8 cellular contexts compared by ENCODE assay signal in genomic region chr12:55931780-55932545, GRCh38. TPM values are rescaled to one million over a fixed set of nuclear protein-coding genes. Genes with fewer than 3 reads are reported as not detected.
DNase-seq lines count a peak whose midpoint lies in the region; ATAC-seq and TF ChIP-seq lines count a peak whose summit lies in the region.

No MANE protein-coding gene starts in this region.

- no peaks in the 10 kb centered on the region for H3K9me3 ChIP-seq in SU-DHL-6 (ENCODE audit: insufficient read depth, low read length)

- DNase-seq in GM13977 (ENCODE audit: low spot score): peak; percentile 72
- peak; percentile 68 to 77 for DNase-seq in left colon
- DNase-seq in stimulated activated CD8-positive, alpha-beta memory T cell treated with anti-CD3 and anti-CD28 coated beads, Interleukin-4, amount 100 ng/mL, for 48 hours: peak; percentile 57
- DNase-seq in NCI-H1436 treated with DMSO at 0.1 percent for 48 hours (lab: John Stamatoyannopoulos, UW): no peak

- H3K9me2 ChIP-seq in SU-DHL-6 (replicated peaks; ENCODE audit: insufficient read depth, low read length): no peaks in the 10 kb centered on the region

- ATAC-seq in left colon (peak; percentile 39), GM19397 (IDR thresholded peaks at IDR 0.05; ENCODE audit: unreplicated experiment) (no peak)

- intact Hi-C loops in left colon (cut with DNase I, micrococcal nuclease): loop anchor here in 1 of 2 donors (5.0 kb wide), 1 partner anchor 40 kb away; the partner anchor contains the start of gene RAB5B

- H3K79me2 ChIP-seq in ACC112 (ENCODE audit: control insufficient read depth, insufficient read depth, low read length, unreplicated experiment) (peaks cover 26% of the 10 kb centered on the region), SU-DHL-6 (ENCODE audit: insufficient read depth, low read length) (peaks cover 15% of the 10 kb centered on the region; the same call in 1 of the 2 replicates)

- peaks cover 3% of the 10 kb centered on the region; the same call in 1 of the 2 replicates for H3K36me3 ChIP-seq in ACC112 (ENCODE audit: insufficient read depth, low read length)
- no peaks in the 10 kb centered on the region for H3K36me3 ChIP-seq in SU-DHL-6 (ENCODE audit: low read length)

- H3K27ac ChIP-seq in ACC112 (ENCODE audit: low read depth, low read length) (peak overlapping the region; percentile 65), SU-DHL-6 (ENCODE audit: low read depth, low read length) (peak overlapping the region; percentile 100), cingulate gyrus (ENCODE audit: low read depth, low read length) (peak overlapping the region; percentile 65)

- H3F3A ChIP-seq in SU-DHL-6 (ENCODE audit: insufficient read depth): peaks cover 46% of the 10 kb centered on the region

- in situ Hi-C loops in GM13977 (cut with MboI; ENCODE audit: low pct_unique_long_range_greater_than_20kb, low sequenced_read_pairs, unreplicated experiment): no loop called here

- H3K4me2 ChIP-seq in SU-DHL-6 (ENCODE audit: low read depth, low read length, poor library complexity, severe bottlenecking): peak overlapping the region; percentile 86

- H3K4me3 ChIP-seq in ACC112 (ENCODE audit: low read depth, low read length) (peak overlapping the region; percentile 93), SU-DHL-6 (ENCODE audit: insufficient read depth, low read length, poor library complexity, severe bottlenecking) (peak overlapping the region; percentile 72)

- peak overlapping the region; percentile 91 for H3K9ac ChIP-seq in SU-DHL-6 (ENCODE audit: low read length)

- peaks cover 49% of the 10 kb centered on the region for H3K4me1 ChIP-seq in ACC112 (ENCODE audit: control insufficient read depth, insufficient read depth, low read length, unreplicated experiment)

- H3K27me3 ChIP-seq in ACC112 (ENCODE audit: insufficient read depth, low read length) (no peaks in the 10 kb centered on the region), SU-DHL-6 (ENCODE audit: low read length) (no peaks in the 10 kb centered on the region)

- H2AFZ ChIP-seq in ACC112 (ENCODE audit: low read length, unreplicated experiment): peak overlapping the region; percentile 79
- H2AFZ ChIP-seq in SU-DHL-6 (ENCODE audit: low read depth, low read length, severe bottlenecking): peak overlapping the region; percentile 34

- TF ChIP-seq CTCF in GM13977 (IDR thresholded peaks at IDR 0.05; ENCODE audit: extremely low read depth, insufficient read depth, missing control alignments): no peak
- no peak for TF ChIP-seq CTCF in SU-DHL-6 (IDR thresholded peaks at IDR 0.05; ENCODE audit: insufficient read depth, low read length, poor library complexity, severe bottlenecking)

- no peaks in the 10 kb centered on the region for H4K20me1 ChIP-seq in SU-DHL-6 (ENCODE audit: low read depth, low read length)

RNA-seq across cellular contexts. Expression of gene DGKA, which starts 1.0 kb away (rescaled TPM):
- 100 to 1,000 TPM; 108 to 114 TPM for total RNA-seq in left colon

RNA-seq across cellular contexts. Expression of gene PYM1, which starts 4.3 kb away (rescaled TPM):
- 10 to 100 TPM; 41.7 to 45.0 TPM for total RNA-seq in left colon

RNA-seq across cellular contexts. Expression of gene PMEL, which starts 33.9 kb away (rescaled TPM):
- 1 to 10 TPM; 2.0 to 5.0 TPM for total RNA-seq in left colon

RNA-seq across cellular contexts. Expression of gene CDK2, which starts 34.7 kb away (rescaled TPM):
- 10 to 100 TPM; 10.4 to 19.7 TPM for total RNA-seq in left colon

RNA-seq across cellular contexts. Expression of gene RAB5B, which starts 41.9 kb away (rescaled TPM):
- 100 to 1,000 TPM; 149 to 169 TPM for total RNA-seq in left colon
